8 cellular contexts compared by ENCODE assay signal in genomic region chr16:67415872-67416793, GRCh38. TPM values are rescaled to one million over a fixed set of nuclear protein-coding genes. Genes with fewer than 3 reads are reported as not detected.
DNase-seq lines count a peak whose midpoint lies in the region; ATAC-seq and TF ChIP-seq lines count a peak whose summit lies in the region.

ZDHHC1 (minus strand) TSS chr16:67416477; CDS start chr16:67407775, 8,702 bp downstream.

- H3K4me1 Mint-ChIP-seq in WTC11 = peaks cover 33% of the 10 kb centered on the region

- no peak for TF ChIP-seq CTCF in WTC11 (IDR thresholded peaks at IDR 0.05)

- peaks cover 5% of the 10 kb centered on the region for H3K9me3 Mint-ChIP-seq in WTC11

- no peaks in the 10 kb centered on the region for H3K36me3 Mint-ChIP-seq in WTC11

- peak within 1 kb of the TSS; percentile 77 for H3K27ac Mint-ChIP-seq in WTC11

- peak; percentile 61 for DNase-seq in CD1c-positive myeloid dendritic cell (ENCODE audit: extremely low spot score)
- peak; percentile 63 for DNase-seq in KBM-7
- DNase-seq in WTC11 (ENCODE audit: low spot score) = peak; percentile 83
- DNase-seq in dermis blood vessel endothelial cell = peak; percentile 84
- peak; percentile 91 for DNase-seq in left kidney (ENCODE audit: low read depth, low spot score)
- peak; percentile 16 to 50 for DNase-seq in stimulated activated CD4-positive, alpha-beta T cell treated with anti-CD3 and anti-CD28 coated beads, Interleukin-1b, Interleukin-23, amount 100 ng/mL, for 4 hours (ENCODE audit: low read depth in 2 of 2)
- no peak for DNase-seq in kidney glomerular epithelial cell (lab: John Stamatoyannopoulos, UW)

- H3K27me3 Mint-ChIP-seq in WTC11 (ENCODE audit: low read depth) = peaks cover 20% of the 10 kb centered on the region

- in situ Hi-C loops in KBM-7 (cut with MboI; ENCODE audit: low pct_unique_long_range_greater_than_20kb, low sequenced_read_pairs) = no loop called here

- POLR2A ChIA-PET in WTC11 (lab: Charles Lee) = interaction anchor here (1.2 kb wide), 1 partner anchor 12 kb away, joined by 3 read pairs; no protein-coding TSS in a partner anchor

- peak; percentile 62 for ATAC-seq in GM19397 (IDR thresholded peaks at IDR 0.05; ENCODE audit: unreplicated experiment)
- ATAC-seq in WTC11 = peak; percentile 89

- H3K4me3 Mint-ChIP-seq in WTC11 = peak within 1 kb of the TSS; percentile 73

- CTCF ChIA-PET in WTC11 (lab: Charles Lee) = interaction anchor here (0.7 to 3.4 kb wide), 13 partner anchors 9 to 131 kb away, joined by 3 to 31 read pairs (median 6); partner anchors contain the start of genes KCTD19, LRRC36 and TPPP3

TF ChIP-seq in WTC11, 78 proteins besides CTCF, POLR2A, EP300 and RAD21 (continues in another document):
- TF ChIP-seq ZNF263 (CRISPR knock-in tag; IDR thresholded peaks at IDR 0.05; ENCODE audit: low read depth) (no peak), STAT6 (CRISPR knock-in tag; conservative IDR thresholded peaks at IDR 0.05; ENCODE audit: low read depth) (no peak), ZNF281 (CRISPR knock-in tag; IDR thresholded peaks at IDR 0.05) (no peak), ZNF396 (CRISPR knock-in tag; IDR thresholded peaks at IDR 0.05; ENCODE audit: borderline replicate concordance) (no peak), ESRRA (CRISPR knock-in tag; IDR thresholded peaks at IDR 0.05; ENCODE audit: borderline replicate concordance) (0 out of 2 replicates have a peak, but pooled peaks have one; percentile 65), NFATC4 (CRISPR knock-in tag; IDR thresholded peaks at IDR 0.05) (no peak), ZBTB21 (CRISPR knock-in tag; IDR thresholded peaks at IDR 0.05; ENCODE audit: borderline replicate concordance) (no peak), GRHL2 (CRISPR knock-in tag; IDR thresholded peaks at IDR 0.05; ENCODE audit: insufficient replicate concordance, severe bottlenecking) (no peak), ZMAT4 (CRISPR knock-in tag; IDR thresholded peaks at IDR 0.05) (no peak), IRF2 (CRISPR knock-in tag; IDR thresholded peaks at IDR 0.05; ENCODE audit: borderline replicate concordance, low read depth) (no peak), E2F1 (CRISPR knock-in tag; IDR thresholded peaks at IDR 0.05) (0 out of 2 replicates have a peak, but pooled peaks have one; percentile 59), TEAD1 (CRISPR knock-in tag; IDR thresholded peaks at IDR 0.05) (0 out of 2 replicates have a peak, but pooled peaks have one; percentile 43), FOXP1 (CRISPR knock-in tag; IDR thresholded peaks at IDR 0.05; ENCODE audit: borderline replicate concordance) (peak; percentile 82), AR (CRISPR knock-in tag; IDR thresholded peaks at IDR 0.05) (no peak), NR1H2 (CRISPR knock-in tag; IDR thresholded peaks at IDR 0.05) (no peak), SP1 (CRISPR knock-in tag; conservative IDR thresholded peaks at IDR 0.05) (peak; percentile 70), FOXK1 (CRISPR knock-in tag; IDR thresholded peaks at IDR 0.05) (0 out of 2 replicates have a peak, but pooled peaks have one; percentile 19), ZNF671 (CRISPR knock-in tag; IDR thresholded peaks at IDR 0.05) (no peak), ETV6 (CRISPR knock-in tag; IDR thresholded peaks at IDR 0.05) (peak; percentile 64; the same call in 1 of the 2 replicates), CBFB (CRISPR knock-in tag; IDR thresholded peaks at IDR 0.05; ENCODE audit: low read depth) (no peak)
- TF ChIP-seq, protein P1, sequence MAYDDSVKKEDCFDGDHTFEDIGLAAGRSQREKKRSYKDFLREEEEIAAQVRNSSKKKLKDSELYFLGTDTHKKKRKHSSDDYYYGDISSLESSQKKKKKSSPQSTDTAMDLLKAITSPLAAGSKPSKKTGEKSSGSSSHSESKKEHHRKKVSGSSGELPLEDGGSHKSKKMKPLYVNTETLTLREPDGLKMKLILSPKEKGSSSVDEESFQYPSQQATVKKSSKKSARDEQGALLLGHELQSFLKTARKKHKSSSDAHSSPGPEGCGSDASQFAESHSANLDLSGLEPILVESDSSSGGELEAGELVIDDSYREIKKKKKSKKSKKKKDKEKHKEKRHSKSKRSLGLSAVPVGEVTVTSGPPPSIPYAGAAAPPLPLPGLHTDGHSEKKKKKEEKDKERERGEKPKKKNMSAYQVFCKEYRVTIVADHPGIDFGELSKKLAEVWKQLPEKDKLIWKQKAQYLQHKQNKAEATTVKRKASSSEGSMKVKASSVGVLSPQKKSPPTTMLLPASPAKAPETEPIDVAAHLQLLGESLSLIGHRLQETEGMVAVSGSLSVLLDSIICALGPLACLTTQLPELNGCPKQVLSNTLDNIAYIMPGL (CRISPR knock-in tag; IDR thresholded peaks at IDR 0.05) = peak; percentile 100

RNA-seq across cellular contexts. Expression of gene ZDHHC1, which starts in this region (rescaled TPM):
- total RNA-seq in WTC11 (2021) (4.2 to 4.9 TPM (median 4.6 TPM) in 3 replicates), dermis blood vessel endothelial cell (3.7 and 6.3 TPM in 2 replicates)
